In the genomic region with DNA sequence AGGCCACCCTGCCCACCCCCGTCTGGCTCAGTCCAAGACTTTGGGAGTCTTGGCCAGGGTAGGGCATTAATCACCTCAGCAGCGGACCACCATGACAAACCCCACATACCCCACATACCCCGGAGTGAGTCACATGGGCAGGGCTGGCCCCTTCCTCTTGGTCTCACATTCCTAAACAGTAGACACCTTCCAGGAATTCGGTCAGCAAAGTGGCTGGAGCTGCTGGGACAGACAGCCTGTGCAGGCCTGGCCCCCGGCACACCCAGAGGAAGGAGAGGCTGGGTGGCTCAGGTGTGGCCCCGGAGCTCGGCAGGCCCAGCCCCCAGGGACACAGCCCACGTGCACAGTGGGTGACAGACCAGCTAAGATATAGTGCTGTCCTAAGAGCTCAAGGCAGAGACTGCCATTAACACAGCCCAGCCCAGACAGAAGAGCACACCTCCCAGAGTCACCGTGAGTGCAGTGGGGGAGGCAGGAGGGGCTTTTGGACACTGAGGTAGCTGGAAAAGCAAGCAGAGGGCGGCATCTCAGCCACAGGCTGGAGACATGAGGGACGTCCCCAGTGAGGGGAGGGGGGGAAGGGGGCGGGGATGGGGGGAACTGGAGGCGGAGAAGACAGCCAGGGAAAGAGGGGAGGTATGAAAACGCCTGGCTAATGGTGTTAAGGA, we compare ENCODE assay signal across 9 cellular contexts. TPM values are rescaled to one million over a fixed set of nuclear protein-coding genes. Genes with fewer than 3 reads are reported as not detected.
DNase-seq lines count a peak whose midpoint lies in the region; ATAC-seq, FAIRE-seq and TF ChIP-seq lines count a peak whose summit lies in the region.
"Had no signal": no experiment of that assay in that cellular context is flagged by ENCODE, and none has a peak within 500 bp of the region (broad histone marks: within the 10 kb centered on the region; RNA-seq: fewer than 3 reads in every experiment).

No MANE protein-coding gene starts in this region.

- ATAC-seq in HG02840 (IDR thresholded peaks at IDR 0.05; ENCODE audit: low FRiP score, unreplicated experiment) (no peak), HG02642 (IDR thresholded peaks at IDR 0.05; ENCODE audit: poor library complexity, unreplicated experiment) (no peak)

- H3K4me1 Mint-ChIP-seq in type B pancreatic cell (ENCODE audit: unreplicated experiment) = peaks cover 63% of the 10 kb centered on the region
- H3K4me1 Mint-ChIP-seq: activated naive CD4-positive, alpha-beta T cell treated with anti-CD3 and anti-CD28 coated beads, Interleukin-2, amount 10 ng/mL, durations not matched to agents 7 days and 5 days had no signal

- H3K27me3 Mint-ChIP-seq in type B pancreatic cell = no peaks in the 10 kb centered on the region
- H3K27me3 Mint-ChIP-seq: activated naive CD4-positive, alpha-beta T cell treated with anti-CD3 and anti-CD28 coated beads, Interleukin-2, amount 10 ng/mL, durations not matched to agents 7 days and 5 days had no signal

- peak overlapping the region; percentile 78 for H3K4me3 Mint-ChIP-seq in type B pancreatic cell
- H3K4me3 Mint-ChIP-seq: activated naive CD4-positive, alpha-beta T cell treated with anti-CD3 and anti-CD28 coated beads, Interleukin-2, amount 10 ng/mL, durations not matched to agents 7 days and 5 days had no signal

- H3K27me3 ChIP-seq in kidney epithelial cell (ENCODE audit: control insufficient read depth, insufficient read depth, low read length) = no peaks in the 10 kb centered on the region

- no peak for TF ChIP-seq CTCF in kidney epithelial cell (IDR thresholded peaks at IDR 0.05; ENCODE audit: insufficient read depth, low read length, poor library complexity, severe bottlenecking)
- no peak for TF ChIP-seq CTCF in type B pancreatic cell (conservative IDR thresholded peaks at IDR 0.05)

- H3K36me3 ChIP-seq in kidney epithelial cell (ENCODE audit: control insufficient read depth, insufficient read depth, low read length) = no peaks in the 10 kb centered on the region

- H3K27ac Mint-ChIP-seq in type B pancreatic cell = peak overlapping the region; percentile 99
- H3K27ac Mint-ChIP-seq: activated naive CD4-positive, alpha-beta T cell treated with anti-CD3 and anti-CD28 coated beads, Interleukin-2, amount 10 ng/mL, durations not matched to agents 7 days and 5 days had no signal

- DNase-seq in HTR-8/SVneo (ENCODE audit: insufficient read length, low spot score) (peak; percentile 87), astrocyte of the hippocampus (ENCODE audit: low read depth, low spot score) (peak; percentile 96), kidney epithelial cell (ENCODE audit: low read depth) (peak; percentile 86), type B pancreatic cell (ENCODE audit: extremely low spot score, unreplicated experiment) (no peak), SIG-M5 (lab: John Stamatoyannopoulos, UW) (no peak)
- DNase-seq in activated CD8-positive, alpha-beta memory T cell treated with anti-CD3 and anti-CD28 coated beads, Interleukin-2, amount 50 U/mL, for 48 hours = no peak
- DNase-seq: activated naive CD4-positive, alpha-beta T cell treated with anti-CD3 and anti-CD28 coated beads, Interleukin-2, amount 10 ng/mL, durations not matched to agents 7 days and 5 days had no signal

- H3K36me3 Mint-ChIP-seq in type B pancreatic cell = no peaks in the 10 kb centered on the region
- H3K36me3 Mint-ChIP-seq: activated naive CD4-positive, alpha-beta T cell treated with anti-CD3 and anti-CD28 coated beads, Interleukin-2, amount 10 ng/mL, durations not matched to agents 7 days and 5 days had no signal

- no peak overlapping the region for H3K4me3 ChIP-seq in kidney epithelial cell (ENCODE audit: low read depth, low read length)

- no peaks in the 10 kb centered on the region for H3K9me3 Mint-ChIP-seq in type B pancreatic cell
- H3K9me3 Mint-ChIP-seq: activated naive CD4-positive, alpha-beta T cell treated with anti-CD3 and anti-CD28 coated beads, Interleukin-2, amount 10 ng/mL, durations not matched to agents 7 days and 5 days had no signal

- peak; percentile 98 for FAIRE-seq in HTR-8/SVneo (lab: Jason Lieb, UNC)

RNA-seq across cellular contexts. Expression of a gene that starts 24.0 kb away (rescaled TPM):
- total RNA-seq in kidney epithelial cell (26.8 and 32.4 TPM in 2 replicates), type B pancreatic cell (ENCODE audit: low replicate concordance) (49.1 and 83.8 TPM in 2 replicates)

Comparison
In these comparisons a context has a peak if more than half of its experiments do, and no peak if none do; other contexts are left out.
1. DNase-seq: peak in HTR-8/SVneo (single experiment), astrocyte of the hippocampus (single experiment) and kidney epithelial cell (single experiment); none in type B pancreatic cell (single experiment), SIG-M5 (single experiment) and activated CD8-positive, alpha-beta memory T cell treated with anti-CD3 and anti-CD28 coated beads, Interleukin-2, amount 50 U/mL, for 48 hours (single experiment).